Comparison of ENCODE assay signal across 16 cellular contexts in the genomic region with DNA sequence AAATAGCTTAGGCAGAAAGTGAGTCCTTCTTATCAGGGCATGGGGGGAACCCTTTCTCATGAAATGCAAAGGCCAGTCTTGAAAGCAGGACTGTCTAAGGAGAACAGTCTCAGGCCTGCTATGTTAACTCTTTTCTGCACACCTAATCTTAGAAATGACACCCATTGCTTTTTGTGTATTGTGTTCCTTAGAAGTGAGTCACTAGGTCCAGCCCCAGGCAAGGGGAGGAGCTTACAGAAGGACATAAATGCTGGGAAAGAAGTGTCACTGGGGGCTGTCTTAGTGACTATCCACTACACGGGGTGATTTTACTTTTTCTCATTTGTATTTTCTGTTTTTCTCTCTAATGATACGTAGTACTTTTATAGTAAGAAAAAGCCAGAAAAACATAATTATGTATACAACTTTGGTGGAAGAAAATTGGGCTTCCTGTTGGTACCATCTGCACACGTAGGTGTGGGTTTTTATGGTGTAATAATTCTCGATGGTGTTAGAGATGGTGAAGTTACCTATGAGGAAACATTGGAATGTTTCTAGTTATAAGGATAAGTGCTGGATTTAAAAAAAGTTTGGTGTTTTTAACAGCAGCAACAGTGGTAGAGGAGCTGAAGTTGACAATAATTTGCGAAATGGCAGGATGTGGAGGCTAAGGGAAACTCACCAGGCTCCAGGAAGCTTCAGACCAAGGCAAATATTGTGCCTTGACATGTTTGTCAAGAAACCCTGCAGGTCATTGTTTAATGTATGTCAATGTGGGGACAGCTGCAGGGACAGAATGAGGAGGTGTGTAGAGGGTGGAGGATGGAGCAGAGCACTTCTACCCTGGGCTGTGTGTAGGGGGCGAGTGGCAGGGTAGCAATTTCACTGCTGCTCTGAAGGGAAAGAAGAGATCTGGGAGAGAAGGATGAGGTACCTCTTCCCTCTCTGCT.
DNase-seq lines count a peak whose midpoint lies in the region; ATAC-seq and TF ChIP-seq lines count a peak whose summit lies in the region.
"Had no signal": no experiment of that assay in that cellular context is flagged by ENCODE, and none has a peak within 500 bp of the region (broad histone marks: within the 10 kb centered on the region; RNA-seq: fewer than 3 reads in every experiment).

No MANE protein-coding gene starts in this region.

- no peaks in the 10 kb centered on the region for H3K36me3 Mint-ChIP-seq in osteocyte (ENCODE audit: unreplicated experiment)
- H3K36me3 Mint-ChIP-seq: activated naive CD4-positive, alpha-beta T cell treated with anti-CD3 and anti-CD28 coated beads, Interleukin-2, amount 50 U/mL, for 24 hours had no signal

- POLR2A ChIA-PET in A673 (lab: Charles Lee; ENCODE audit: low non-redundant PET), result no interaction called here

- TF ChIP-seq CTCF in A673 (conservative IDR thresholded peaks at IDR 0.05; ENCODE audit: low read depth, low read length) (no peak), fibroblast of villous mesenchyme (IDR thresholded peaks at IDR 0.05; ENCODE audit: insufficient read depth, low read depth, low read length) (no peak), osteocyte (IDR thresholded peaks at IDR 0.05) (no peak)

- peaks cover 1% of the 10 kb centered on the region for H3K9me3 ChIP-seq in A673 (ENCODE audit: low read depth, low read length, poor library complexity, severe bottlenecking)
- H3K9me3 ChIP-seq in aorta (ENCODE audit: control insufficient read depth, low read length), result peaks cover 3% of the 10 kb centered on the region
- H3K9me3 ChIP-seq: thyroid gland had no signal

- no peak overlapping the region for H3K4me3 Mint-ChIP-seq in osteocyte (ENCODE audit: unreplicated experiment)
- H3K4me3 Mint-ChIP-seq: activated naive CD4-positive, alpha-beta T cell treated with anti-CD3 and anti-CD28 coated beads, Interleukin-2, amount 50 U/mL, for 24 hours had no signal

- H3K4me1 ChIP-seq in A673 (ENCODE audit: insufficient read depth, low read length, poor library complexity, severe bottlenecking) (peaks cover 17% of the 10 kb centered on the region), aorta (ENCODE audit: control insufficient read depth in 1 of 2, insufficient read depth in 2 of 2, low read length in 2 of 2) (no peaks in the 10 kb centered on the region)
- H3K4me1 ChIP-seq: thyroid gland had no signal

- H3K4me1 Mint-ChIP-seq in osteocyte (ENCODE audit: unreplicated experiment), result peaks cover 12% of the 10 kb centered on the region
- H3K4me1 Mint-ChIP-seq: activated naive CD4-positive, alpha-beta T cell treated with anti-CD3 and anti-CD28 coated beads, Interleukin-2, amount 50 U/mL, for 24 hours had no signal

- H3K36me3 ChIP-seq in A673 (ENCODE audit: insufficient read depth, low read length, poor library complexity, severe bottlenecking), result no peaks in the 10 kb centered on the region
- H3K36me3 ChIP-seq in aorta (ENCODE audit: control insufficient read depth in 1 of 2, insufficient read depth in 2 of 2, low read length in 1 of 2), result no peaks in the 10 kb centered on the region
- H3K36me3 ChIP-seq: BLaER1 treated with 17β-estradiol and CSF1 and Interleukin-3, amounts not matched to agents 10 nM and 100 nM; thyroid gland had no signal

- H3K27me3 Mint-ChIP-seq in osteocyte (ENCODE audit: unreplicated experiment), result peaks cover 6% of the 10 kb centered on the region
- H3K27me3 Mint-ChIP-seq: activated naive CD4-positive, alpha-beta T cell treated with anti-CD3 and anti-CD28 coated beads, Interleukin-2, amount 50 U/mL, for 24 hours had no signal

- H3K4me3 ChIP-seq in A673 (ENCODE audit: low read depth, low read length, poor library complexity, severe bottlenecking), result no peak overlapping the region
- H3K4me3 ChIP-seq in fibroblast of villous mesenchyme (ENCODE audit: low read depth, low read length), result no peak overlapping the region
- H3K4me3 ChIP-seq in aorta (ENCODE audit: low read length in 2 of 2), result no peak overlapping the region
- H3K4me3 ChIP-seq: BLaER1 treated with 17β-estradiol and CSF1 and Interleukin-3, amounts not matched to agents 10 nM and 100 nM; dorsolateral prefrontal cortex; thyroid gland had no signal

- DNase-seq in A673 (ENCODE audit: low spot score), result peak; percentile 37
- DNase-seq in H4 (ENCODE audit: low spot score), result peak; percentile 63
- DNase-seq in SHP77 (lab: John Stamatoyannopoulos, UW), result peak; percentile 70 to 74
- peak; percentile 41 for DNase-seq in fibroblast of villous mesenchyme (ENCODE audit: low read depth)
- DNase-seq in glomerular visceral epithelial cell (ENCODE audit: extremely low spot score), result no peak
- no peak for DNase-seq in osteocyte (ENCODE audit: extremely low spot score, unreplicated experiment)
- no peak for DNase-seq in aorta
- DNase-seq: dorsolateral prefrontal cortex, midbrain, NCI-H774, right cardiac atrium, SW 1271, thyroid gland had no signal

- intact Hi-C loops in A673 (cut with micrococcal nuclease; ENCODE audit: unreplicated experiment) (no loop called here), aorta (cut with DNase I) (no loop called here)

- CTCF ChIA-PET in A673 (lab: Charles Lee), result no interaction called here

- BruUV-seq in A673 (replicated peaks; lab: Mats Ljungman, UMichigan), result no TSS peak

- no peaks in the 10 kb centered on the region for H3K9me3 Mint-ChIP-seq in osteocyte (ENCODE audit: unreplicated experiment)
- H3K9me3 Mint-ChIP-seq: activated naive CD4-positive, alpha-beta T cell treated with anti-CD3 and anti-CD28 coated beads, Interleukin-2, amount 50 U/mL, for 24 hours had no signal

- H3K27ac ChIP-seq in A673 (ENCODE audit: low read depth, low read length, poor library complexity, severe bottlenecking) (no peak overlapping the region), aorta (ENCODE audit: low read depth in 1 of 2, low read length in 2 of 2) (no peak overlapping the region)
- H3K27ac ChIP-seq: BLaER1 treated with 17β-estradiol and CSF1 and Interleukin-3, amounts not matched to agents 10 nM and 100 nM; dorsolateral prefrontal cortex; thyroid gland had no signal

- ATAC-seq in HG03565 (IDR thresholded peaks at IDR 0.05; ENCODE audit: unreplicated experiment) (no peak), aorta (ENCODE audit: low FRiP score) (no peak)

- WGBS in aorta, 2 donors, result 84% methylated on average over 6 of the region's 6 CpGs

- H3K27me3 ChIP-seq in A673 (replicated peaks; ENCODE audit: insufficient read depth, low read depth, low read length, poor library complexity) (no peaks in the 10 kb centered on the region), aorta (ENCODE audit: control insufficient read depth in 1 of 2, insufficient read depth in 2 of 2, low read length in 1 of 2) (no peaks in the 10 kb centered on the region)
- H3K27me3 ChIP-seq: BLaER1 treated with 17β-estradiol and CSF1 and Interleukin-3, amounts not matched to agents 10 nM and 100 nM; dorsolateral prefrontal cortex; thyroid gland had no signal

- no peak overlapping the region for H3K27ac Mint-ChIP-seq in osteocyte (ENCODE audit: unreplicated experiment)
- H3K27ac Mint-ChIP-seq: activated naive CD4-positive, alpha-beta T cell treated with anti-CD3 and anti-CD28 coated beads, Interleukin-2, amount 50 U/mL, for 24 hours had no signal

Comparison
In these comparisons a context has a peak if more than half of its experiments do, and no peak if none do; other contexts are left out.
1. DNase-seq: peak in A673 (single experiment), H4 (single experiment), SHP77 (2 of 2) and fibroblast of villous mesenchyme (single experiment); none in glomerular visceral epithelial cell (single experiment), osteocyte (single experiment) and aorta (0 of 2).